ENCODE assay signal across 2 cellular contexts in genomic region chr14:101256266-101256665, GRCh38.
TF ChIP-seq lines count a peak whose summit lies in the region.

No MANE protein-coding gene starts in this region.

TF ChIP-seq in SK-N-SH, 30 proteins besides CTCF, POLR2A, EP300 and RAD21 (continued from another document):
- TF ChIP-seq IRF3 (IDR thresholded peaks at IDR 0.05; ENCODE audit: low read depth, low read length) (no peak), MXI1 (IDR thresholded peaks at IDR 0.05; ENCODE audit: low read depth, low read length) (no peak), NRF1 (IDR thresholded peaks at IDR 0.05; ENCODE audit: low read depth, low read length) (no peak), FOXJ3 (CRISPR knock-in tag; IDR thresholded peaks at IDR 0.05) (no peak), GATA2 (CRISPR knock-in tag; IDR thresholded peaks at IDR 0.05) (no peak), JUND (IDR thresholded peaks at IDR 0.05) (no peak)
TF ChIP-seq in SK-N-SH: peak in this region for 0.

TF ChIP-seq in SK-N-SH treated with all-trans-retinoic acid at 6 μM for 48 hours, 23 proteins besides CTCF, POLR2A, EP300 and RAD21 (continued from another document):
- TF ChIP-seq POU6F1 (CRISPR knock-in tag; IDR thresholded peaks at IDR 0.05; ENCODE audit: borderline replicate concordance, low read depth) (no peak), PATZ1 (CRISPR knock-in tag; IDR thresholded peaks at IDR 0.05; ENCODE audit: borderline replicate concordance) (no peak), PPARA (CRISPR knock-in tag; IDR thresholded peaks at IDR 0.05; ENCODE audit: borderline replicate concordance) (no peak), ARNTL (CRISPR knock-in tag; IDR thresholded peaks at IDR 0.05; ENCODE audit: borderline replicate concordance, low read depth) (no peak), OSR1 (CRISPR knock-in tag; IDR thresholded peaks at IDR 0.05) (no peak), ISL1 (CRISPR knock-in tag; IDR thresholded peaks at IDR 0.05) (no peak), ZFP3 (CRISPR knock-in tag; IDR thresholded peaks at IDR 0.05) (no peak), ZNF565 (CRISPR knock-in tag; conservative IDR thresholded peaks at IDR 0.05; ENCODE audit: low read depth) (no peak), CSDC2 (CRISPR knock-in tag; IDR thresholded peaks at IDR 0.05) (no peak)
